ENCODE assay signal across 1 cellular context in the genomic region with DNA sequence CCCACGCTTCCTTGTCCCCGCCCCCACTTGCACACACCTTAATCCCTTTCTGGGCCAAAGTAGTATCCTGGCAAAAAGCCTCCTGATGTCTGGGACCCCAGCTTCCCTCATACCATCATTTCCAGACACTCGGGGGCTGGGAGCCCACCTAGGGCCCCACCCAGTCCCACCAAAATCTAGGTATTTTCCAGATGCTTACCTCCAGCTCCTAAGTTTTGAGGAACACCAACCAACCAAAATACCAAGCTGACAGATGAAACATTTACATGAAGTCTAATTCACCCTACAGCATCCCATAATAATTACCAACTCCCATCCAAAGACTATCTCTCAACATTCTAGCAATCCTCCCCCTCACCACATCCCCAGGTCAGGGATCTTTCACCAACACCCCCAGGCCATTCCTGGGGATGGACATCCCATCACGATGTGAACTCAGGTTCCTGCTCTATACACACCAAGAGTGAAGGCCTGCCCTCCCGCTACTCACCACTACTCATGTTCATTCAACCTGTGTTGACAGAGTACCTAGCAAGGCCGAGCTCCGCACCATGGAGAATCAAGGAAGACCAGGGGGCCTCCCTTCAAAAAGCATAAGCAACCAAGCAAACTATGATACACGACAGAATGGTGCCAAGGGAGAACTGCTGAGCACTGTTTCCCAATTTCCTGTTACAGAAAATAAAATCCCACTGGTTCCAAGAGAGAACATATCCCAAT.
TF ChIP-seq lines count a peak whose summit lies in the region.

No MANE protein-coding gene starts in this region.

TF ChIP-seq in HepG2, 621 proteins besides CTCF, POLR2A, EP300 and RAD21:
- no peak for TF ChIP-seq FOXA1 (IDR thresholded peaks at IDR 0.05)
- TF ChIP-seq FOXA1 (CRISPR knock-in tag; IDR thresholded peaks at IDR 0.05): peak; percentile 62
- TF ChIP-seq ZNF644 (CRISPR knock-in tag; IDR thresholded peaks at IDR 0.05; ENCODE audit: low read depth): 0 out of 2 replicates have a peak, but pooled peaks have one; percentile 28
- TF ChIP-seq ZFX (CRISPR knock-in tag; IDR thresholded peaks at IDR 0.05; ENCODE audit: low read depth): peak; percentile 46; the same call in 1 of the 2 replicates
- TF ChIP-seq FOXA3 (CRISPR knock-in tag; IDR thresholded peaks at IDR 0.05): 0 out of 2 replicates have a peak, but pooled peaks have one; percentile 20
- TF ChIP-seq ZNF775 (CRISPR knock-in tag; IDR thresholded peaks at IDR 0.05; ENCODE audit: borderline replicate concordance): no peak
- 0 out of 2 replicates have a peak, but pooled peaks have one; percentile 15 for TF ChIP-seq ZFY (CRISPR knock-in tag; IDR thresholded peaks at IDR 0.05)
- TF ChIP-seq, protein P1, sequence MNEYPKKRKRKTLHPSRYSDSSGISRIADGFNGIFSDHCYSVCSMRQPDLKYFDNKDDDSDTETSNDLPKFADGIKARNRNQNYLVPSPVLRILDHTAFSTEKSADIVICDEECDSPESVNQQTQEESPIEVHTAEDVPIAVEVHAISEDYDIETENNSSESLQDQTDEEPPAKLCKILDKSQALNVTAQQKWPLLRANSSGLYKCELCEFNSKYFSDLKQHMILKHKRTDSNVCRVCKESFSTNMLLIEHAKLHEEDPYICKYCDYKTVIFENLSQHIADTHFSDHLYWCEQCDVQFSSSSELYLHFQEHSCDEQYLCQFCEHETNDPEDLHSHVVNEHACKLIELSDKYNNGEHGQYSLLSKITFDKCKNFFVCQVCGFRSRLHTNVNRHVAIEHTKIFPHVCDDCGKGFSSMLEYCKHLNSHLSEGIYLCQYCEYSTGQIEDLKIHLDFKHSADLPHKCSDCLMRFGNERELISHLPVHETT (CRISPR knock-in tag; conservative IDR thresholded peaks at IDR 0.05): no peak
- TF ChIP-seq XRCC5 (optimal IDR thresholded peaks at IDR 0.05; ENCODE audit: low read length): peak; percentile 22
